Comparison of ENCODE assay signal across 19 cellular contexts in genomic region chr1:9699361-9699760, GRCh38. TPM values are rescaled to one million over a fixed set of nuclear protein-coding genes. Genes with fewer than 3 reads are reported as not detected.
DNase-seq lines count a peak whose midpoint lies in the region; ATAC-seq, FAIRE-seq and TF ChIP-seq lines count a peak whose summit lies in the region.
"Had no signal": no experiment of that assay in that cellular context is flagged by ENCODE, and none has a peak within 500 bp of the region (broad histone marks: within the 10 kb centered on the region; RNA-seq: fewer than 3 reads in every experiment).

No MANE protein-coding gene starts in this region.

- H4K20me1 ChIP-seq in PC-9 (ENCODE audit: insufficient read depth), result no peaks in the 10 kb centered on the region

- no peak for FAIRE-seq in bronchial epithelial cell (lab: Jason Lieb, UNC)

- H3K27me3 Mint-ChIP-seq in activated CD4-positive, alpha-beta memory T cell treated with anti-CD3 and anti-CD28 coated beads for 36 hours, result no peaks in the 10 kb centered on the region
- H3K27me3 Mint-ChIP-seq in activated CD4-positive, alpha-beta memory T cell treated with anti-CD3 and anti-CD28 coated beads, Interleukin-2, amount 10 ng/mL, durations not matched to agents 7 days and 5 days, result no peaks in the 10 kb centered on the region

- peak overlapping the region; percentile 35 for H3K27ac Mint-ChIP-seq in activated CD4-positive, alpha-beta memory T cell treated with anti-CD3 and anti-CD28 coated beads for 36 hours
- H3K27ac Mint-ChIP-seq in activated CD4-positive, alpha-beta memory T cell treated with anti-CD3 and anti-CD28 coated beads, Interleukin-2, amount 10 ng/mL, durations not matched to agents 7 days and 5 days, result no peak overlapping the region

- no TSS peak for BruUV-seq in PC-9 (replicated peaks; lab: Mats Ljungman, UMichigan)

- H3K36me3 Mint-ChIP-seq in activated CD4-positive, alpha-beta memory T cell treated with anti-CD3 and anti-CD28 coated beads for 36 hours, result peaks cover 25% of the 10 kb centered on the region
- peaks cover 68% of the 10 kb centered on the region for H3K36me3 Mint-ChIP-seq in activated CD4-positive, alpha-beta memory T cell treated with anti-CD3 and anti-CD28 coated beads, Interleukin-2, amount 10 ng/mL, durations not matched to agents 7 days and 5 days (ENCODE audit: low read depth)
- H3K36me3 Mint-ChIP-seq: neural progenitor cell had no signal

- no peak overlapping the region for H3K27ac ChIP-seq in PC-9
- H3K27ac ChIP-seq: body of pancreas, lower lobe of right lung, neural progenitor cell, thyroid gland had no signal

- TF ChIP-seq CTCF in PC-9 (conservative IDR thresholded peaks at IDR 0.05), result no peak
- no peak for TF ChIP-seq CTCF in bronchial epithelial cell (IDR thresholded peaks at IDR 0.05; ENCODE audit: insufficient read depth, low read length, severe bottlenecking)

- no peaks in the 10 kb centered on the region for H3K27me3 ChIP-seq in PC-9 (ENCODE audit: insufficient read depth, low read depth)
- H3K27me3 ChIP-seq in bronchial epithelial cell (ENCODE audit: control insufficient read depth, insufficient read depth, low read length), result no peaks in the 10 kb centered on the region
- H3K27me3 ChIP-seq: body of pancreas, neural progenitor cell, thyroid gland had no signal

- peaks cover 7% of the 10 kb centered on the region for H3K9me3 Mint-ChIP-seq in activated CD4-positive, alpha-beta memory T cell treated with anti-CD3 and anti-CD28 coated beads for 36 hours
- H3K9me3 Mint-ChIP-seq in activated CD4-positive, alpha-beta memory T cell treated with anti-CD3 and anti-CD28 coated beads, Interleukin-2, amount 10 ng/mL, durations not matched to agents 7 days and 5 days, result peaks cover 10% of the 10 kb centered on the region

- ATAC-seq in GM18517 (IDR thresholded peaks at IDR 0.05; ENCODE audit: unreplicated experiment), result no peak
- ATAC-seq: body of pancreas, lower lobe of right lung had no signal

- no peak overlapping the region for H3K4me3 ChIP-seq in PC-9
- no peak overlapping the region for H3K4me3 ChIP-seq in bronchial epithelial cell (ENCODE audit: low read depth, low read length)
- H3K4me3 ChIP-seq: body of pancreas, lower lobe of right lung, neural progenitor cell, thyroid gland had no signal

- H3K9me2 ChIP-seq in PC-9 (ENCODE audit: insufficient read depth), result no peaks in the 10 kb centered on the region

- no peak overlapping the region for H3K4me3 Mint-ChIP-seq in activated CD4-positive, alpha-beta memory T cell treated with anti-CD3 and anti-CD28 coated beads for 36 hours
- no peak overlapping the region for H3K4me3 Mint-ChIP-seq in activated CD4-positive, alpha-beta memory T cell treated with anti-CD3 and anti-CD28 coated beads, Interleukin-2, amount 10 ng/mL, durations not matched to agents 7 days and 5 days
- H3K4me3 Mint-ChIP-seq: neural progenitor cell had no signal

- H3K36me3 ChIP-seq in PC-9 (ENCODE audit: low read depth) (no peaks in the 10 kb centered on the region), bronchial epithelial cell (ENCODE audit: control insufficient read depth, insufficient read depth, low read length) (no peaks in the 10 kb centered on the region)
- H3K36me3 ChIP-seq: lower lobe of right lung, neural progenitor cell, thyroid gland had no signal

- no peaks in the 10 kb centered on the region for H3K9me3 ChIP-seq in PC-9 (ENCODE audit: insufficient read depth, low read depth)
- H3K9me3 ChIP-seq: body of pancreas, lower lobe of right lung, thyroid gland had no signal

- CTCF ChIA-PET in activated CD4-positive, alpha-beta memory T cell treated with anti-CD3 and anti-CD28 coated beads for 36 hours (lab: Charles Lee), result interaction anchor here (1.2 kb wide), 1 partner anchor 73 kb away, joined by 3 read pairs; no protein-coding TSS in a partner anchor
- CTCF ChIA-PET in activated CD4-positive, alpha-beta memory T cell treated with anti-CD3 and anti-CD28 coated beads, Interleukin-2, amount 10 ng/mL, durations not matched to agents 7 days and 5 days (lab: Charles Lee), result interaction anchor here (0.5 kb wide), 1 partner anchor 10 kb away, joined by 4 read pairs; no protein-coding TSS in a partner anchor
- CTCF ChIA-PET in PC-9 (lab: Charles Lee), result no interaction called here

- POLR2A ChIA-PET in activated CD4-positive, alpha-beta memory T cell treated with anti-CD3 and anti-CD28 coated beads for 36 hours (lab: Charles Lee), result no interaction called here
- POLR2A ChIA-PET in activated CD4-positive, alpha-beta memory T cell treated with anti-CD3 and anti-CD28 coated beads, Interleukin-2, amount 10 ng/mL, durations not matched to agents 7 days and 5 days (lab: Charles Lee), result interaction anchor here (1.0 to 1.4 kb wide), 3 partner anchors 15 to 73 kb away, joined by 3 to 5 read pairs (median 4); no protein-coding TSS in a partner anchor
- POLR2A ChIA-PET in PC-9 (lab: Charles Lee; ENCODE audit: unreplicated experiment), result no interaction called here

- no peak overlapping the region for H2AFZ ChIP-seq in PC-9
- H2AFZ ChIP-seq: neural progenitor cell had no signal

- H3K79me2 ChIP-seq in PC-9 (ENCODE audit: low read depth), result no peaks in the 10 kb centered on the region

- H3K4me1 ChIP-seq in PC-9 (replicated peaks; ENCODE audit: insufficient read depth), result 0 out of 2 replicates have a peak, but pooled peaks cover 18% of the 10 kb centered on the region
- H3K4me1 ChIP-seq: body of pancreas, neural progenitor cell, thyroid gland had no signal

- H3F3A ChIP-seq in PC-9 (ENCODE audit: insufficient read depth, low read depth), result no peaks in the 10 kb centered on the region

- H3K4me1 Mint-ChIP-seq in activated CD4-positive, alpha-beta memory T cell treated with anti-CD3 and anti-CD28 coated beads for 36 hours (ENCODE audit: low read depth), result peaks cover 42% of the 10 kb centered on the region
- peaks cover 55% of the 10 kb centered on the region for H3K4me1 Mint-ChIP-seq in activated CD4-positive, alpha-beta memory T cell treated with anti-CD3 and anti-CD28 coated beads, Interleukin-2, amount 10 ng/mL, durations not matched to agents 7 days and 5 days

- no peak for DNase-seq in activated CD4-positive, alpha-beta memory T cell treated with anti-CD3 and anti-CD28 coated beads for 36 hours
- no peak for DNase-seq in activated CD4-positive, alpha-beta memory T cell treated with anti-CD3 and anti-CD28 coated beads, Interleukin-2, amount 10 ng/mL, durations not matched to agents 7 days and 5 days
- DNase-seq in PC-9 (peak; percentile 34 to 47), bronchial epithelial cell (ENCODE audit: low read depth) (peak; percentile 65), renal cortical epithelial cell (ENCODE audit: low read depth) (peak; percentile 42), OCI-M2 (lab: John Stamatoyannopoulos, UW; ENCODE audit: unreplicated experiment) (no peak), NCI-H1417 treated with DMSO at 0.1 percent for 48 hours (lab: John Stamatoyannopoulos, UW) (no peak)
- DNase-seq: activated CD4-positive, CD25-positive, alpha-beta regulatory T cell treated with anti-CD3 and anti-CD28 coated beads, Interleukin-2, amount 50 U/mL, for 72 hours; body of pancreas; Calu3; GF-D8; lower lobe of right lung; NCI-H187 treated with DMSO at 0.1 percent for 48 hours; NCI-H524; OCI-M1; SW 1271; thyroid gland had no signal

- intact Hi-C loops in activated CD4-positive, alpha-beta memory T cell treated with anti-CD3 and anti-CD28 coated beads for 36 hours (cut with micrococcal nuclease), result no loop called here
- intact Hi-C loops in PC-9 (cut with micrococcal nuclease; ENCODE audit: unreplicated experiment), result no loop called here

- no peak overlapping the region for H3K4me2 ChIP-seq in PC-9
- H3K4me2 ChIP-seq: neural progenitor cell had no signal

RNA-seq across cellular contexts. Expression of gene PIK3CD, which starts 47.8 kb away (rescaled TPM):
- total RNA-seq in activated CD4-positive, alpha-beta memory T cell treated with anti-CD3 and anti-CD28 coated beads for 36 hours, result 100 to 1,000 TPM; 129 to 138 TPM
- total RNA-seq in activated CD4-positive, alpha-beta memory T cell treated with anti-CD3 and anti-CD28 coated beads, Interleukin-2, amount 10 ng/mL, durations not matched to agents 7 days and 5 days, result 100 to 1,000 TPM; 211 to 214 TPM
- total RNA-seq in PC-9 (2021) (10.3 and 16.4 TPM in 2 replicates), bronchial epithelial cell (5.0 and 6.9 TPM in 2 replicates), renal cortical epithelial cell (18.4 and 29.5 TPM in 2 replicates)

Comparison
In these comparisons a context has a peak if more than half of its experiments do, and no peak if none do; other contexts are left out.
1. DNase-seq: peak in PC-9 (2 of 2), bronchial epithelial cell (single experiment) and renal cortical epithelial cell (single experiment); none in activated CD4-positive, alpha-beta memory T cell treated with anti-CD3 and anti-CD28 coated beads for 36 hours (single experiment), activated CD4-positive, alpha-beta memory T cell treated with anti-CD3 and anti-CD28 coated beads, Interleukin-2, amount 10 ng/mL, durations not matched to agents 7 days and 5 days (single experiment), OCI-M2 (single experiment) and NCI-H1417 treated with DMSO at 0.1 percent for 48 hours (single experiment).